In the genomic region with DNA sequence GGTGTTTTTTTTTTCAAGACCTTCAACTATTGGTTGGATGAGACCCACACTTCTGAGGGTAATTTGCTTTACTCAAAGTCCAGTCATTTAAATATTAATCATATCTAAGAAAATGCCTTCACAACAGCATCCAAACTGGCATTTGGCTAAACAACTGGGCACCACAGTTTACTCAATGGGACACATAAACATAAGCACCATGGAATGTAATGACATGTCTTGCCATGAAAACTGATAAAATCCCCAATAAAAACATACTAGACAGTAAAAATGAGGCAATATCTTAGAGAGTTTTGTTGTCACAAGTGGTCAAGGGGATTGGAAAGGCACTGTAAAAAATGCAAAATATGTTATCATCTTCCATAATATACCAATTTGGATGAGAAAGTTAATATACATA, we compare ENCODE assay signal across 16 cellular contexts.
DNase-seq lines count a peak whose midpoint lies in the region; ATAC-seq and TF ChIP-seq lines count a peak whose summit lies in the region.
"Had no signal": no experiment of that assay in that cellular context is flagged by ENCODE, and none has a peak within 500 bp of the region (broad histone marks: within the 10 kb centered on the region; RNA-seq: fewer than 3 reads in every experiment).

No MANE protein-coding gene starts in this region.

- no peaks in the 10 kb centered on the region for H3K9me3 Mint-ChIP-seq in activated naive CD8-positive, alpha-beta T cell treated with anti-CD3 and anti-CD28 coated beads for 36 hours

- no peak for TF ChIP-seq EP300 in sigmoid colon (IDR thresholded peaks at IDR 0.05)

- no peak overlapping the region for H3K27ac Mint-ChIP-seq in activated naive CD8-positive, alpha-beta T cell treated with anti-CD3 and anti-CD28 coated beads for 36 hours
- H3K27ac Mint-ChIP-seq: CD4-positive, alpha-beta memory T cell had no signal

- no peaks in the 10 kb centered on the region for H3K27me3 Mint-ChIP-seq in activated naive CD8-positive, alpha-beta T cell treated with anti-CD3 and anti-CD28 coated beads for 36 hours
- H3K27me3 Mint-ChIP-seq: CD4-positive, alpha-beta memory T cell had no signal

- TF ChIP-seq POLR2A in sigmoid colon (IDR thresholded peaks at IDR 0.05) (no peak), vagina (IDR thresholded peaks at IDR 0.05) (no peak)

- intact Hi-C loops in sigmoid colon (cut with DNase I) = no loop called here
- intact Hi-C loops in vagina (cut with DNase I) = no loop called here

- H3K27ac ChIP-seq in sigmoid colon (peak overlapping the region in 3 of 4 donors; percentile 39 to 61 (median 42)), vagina (peak overlapping the region; percentile 24)
- H3K27ac ChIP-seq: A549, C4-2B had no signal

- no peak overlapping the region for H3K4me3 Mint-ChIP-seq in activated naive CD8-positive, alpha-beta T cell treated with anti-CD3 and anti-CD28 coated beads for 36 hours
- H3K4me3 Mint-ChIP-seq: CD4-positive, alpha-beta memory T cell had no signal

- H3K4me1 Mint-ChIP-seq in activated naive CD8-positive, alpha-beta T cell treated with anti-CD3 and anti-CD28 coated beads for 36 hours = no peaks in the 10 kb centered on the region

- H3K9me3 ChIP-seq in sigmoid colon = no peaks in the 10 kb centered on the region
- no peaks in the 10 kb centered on the region for H3K9me3 ChIP-seq in vagina
- H3K9me3 ChIP-seq: A549, BE2C had no signal

- no peak for ATAC-seq in HG03045 (IDR thresholded peaks at IDR 0.05; ENCODE audit: unreplicated experiment)
- ATAC-seq: A549 had no signal

- H3K27me3 ChIP-seq in sigmoid colon (no peaks in the 10 kb centered on the region), vagina (no peaks in the 10 kb centered on the region)
- H3K27me3 ChIP-seq: BE2C had no signal

- POLR2A ChIA-PET in HEK293T (lab: Yijun Ruan, JAX) = no interaction called here

- TF ChIP-seq CTCF in LNCaP clone FGC (IDR thresholded peaks at IDR 0.05; ENCODE audit: control insufficient read depth, extremely low read depth, insufficient read depth) = no peak
- no peak for TF ChIP-seq CTCF in fibroblast of villous mesenchyme (IDR thresholded peaks at IDR 0.05; ENCODE audit: insufficient read depth, low read depth, low read length)
- TF ChIP-seq CTCF in sigmoid colon (IDR thresholded peaks at IDR 0.05) = no peak
- no peak for TF ChIP-seq CTCF in vagina (IDR thresholded peaks at IDR 0.05)

- CTCF ChIA-PET in HEK293T (lab: Yijun Ruan, JAX) = no interaction called here

- DNase-seq in LNCaP clone FGC (ENCODE audit: low read depth) (peak; percentile 41), fibroblast of villous mesenchyme (ENCODE audit: low read depth) (peak; percentile 92), sigmoid colon (no peak), vagina (ENCODE audit: extremely low spot score in 2 of 2) (no peak), NCI-H1105 (lab: John Stamatoyannopoulos, UW) (no peak), HEK293T (ENCODE audit: extremely low spot score) (no peak)
- no peak for DNase-seq in activated naive CD8-positive, alpha-beta T cell treated with anti-CD3 and anti-CD28 coated beads for 36 hours
- DNase-seq: BE2C; CD4-positive, alpha-beta memory T cell; DMS153; DMS79 treated with DMSO at 0.1 percent for 48 hours; GF-D8; HCEC 1CT had no signal

- no peaks in the 10 kb centered on the region for H3K36me3 Mint-ChIP-seq in activated naive CD8-positive, alpha-beta T cell treated with anti-CD3 and anti-CD28 coated beads for 36 hours
- H3K36me3 Mint-ChIP-seq: CD4-positive, alpha-beta memory T cell had no signal

- H3K4me1 ChIP-seq in sigmoid colon = peaks cover 0 to 38% (median 14%) of the 10 kb centered on the region in 4 donors
- no peaks in the 10 kb centered on the region for H3K4me1 ChIP-seq in vagina
- H3K4me1 ChIP-seq: A549, BE2C had no signal

- H3K36me3 ChIP-seq in sigmoid colon (no peaks in the 10 kb centered on the region), vagina (no peaks in the 10 kb centered on the region)
- H3K36me3 ChIP-seq: BE2C had no signal

- no peak overlapping the region for H3K4me3 ChIP-seq in LNCaP clone FGC (ENCODE audit: low read depth, low read length)
- H3K4me3 ChIP-seq in fibroblast of villous mesenchyme (ENCODE audit: low read depth, low read length) = peak overlapping the region; percentile 25
- no peak overlapping the region for H3K4me3 ChIP-seq in sigmoid colon
- no peak overlapping the region for H3K4me3 ChIP-seq in vagina
- H3K4me3 ChIP-seq: A549 had no signal

TF ChIP-seq in HEK293T, 16 proteins besides CTCF, POLR2A, EP300 and RAD21:
- TF ChIP-seq SP1 (IDR thresholded peaks at IDR 0.05) = no peak
- TF ChIP-seq L3MBTL2 (conservative IDR thresholded peaks at IDR 0.05) = no peak
- no peak for TF ChIP-seq HDGF (IDR thresholded peaks at IDR 0.05; ENCODE audit: borderline replicate concordance)
- no peak for TF ChIP-seq FOXM1 (IDR thresholded peaks at IDR 0.05; ENCODE audit: borderline replicate concordance)
- TF ChIP-seq BHLHE40 (IDR thresholded peaks at IDR 0.05; ENCODE audit: borderline replicate concordance) = no peak
- TF ChIP-seq SUZ12 (IDR thresholded peaks at IDR 0.05) = no peak
- no peak for TF ChIP-seq FOXK2 (IDR thresholded peaks at IDR 0.05)
- no peak for TF ChIP-seq FOXA1 (IDR thresholded peaks at IDR 0.05)
- no peak for TF ChIP-seq ELF4 (IDR thresholded peaks at IDR 0.05)
- no peak for TF ChIP-seq ARNT (IDR thresholded peaks at IDR 0.05)
- TF ChIP-seq ZNF384 (IDR thresholded peaks at IDR 0.05) = no peak

Comparison
In these comparisons a context has a peak if more than half of its experiments do, and no peak if none do; other contexts are left out.
1. DNase-seq: peak in LNCaP clone FGC (single experiment) and fibroblast of villous mesenchyme (single experiment); none in sigmoid colon (single experiment), vagina (0 of 2), activated naive CD8-positive, alpha-beta T cell treated with anti-CD3 and anti-CD28 coated beads for 36 hours (single experiment), NCI-H1105 (single experiment) and HEK293T (single experiment).